In the genomic region with DNA sequence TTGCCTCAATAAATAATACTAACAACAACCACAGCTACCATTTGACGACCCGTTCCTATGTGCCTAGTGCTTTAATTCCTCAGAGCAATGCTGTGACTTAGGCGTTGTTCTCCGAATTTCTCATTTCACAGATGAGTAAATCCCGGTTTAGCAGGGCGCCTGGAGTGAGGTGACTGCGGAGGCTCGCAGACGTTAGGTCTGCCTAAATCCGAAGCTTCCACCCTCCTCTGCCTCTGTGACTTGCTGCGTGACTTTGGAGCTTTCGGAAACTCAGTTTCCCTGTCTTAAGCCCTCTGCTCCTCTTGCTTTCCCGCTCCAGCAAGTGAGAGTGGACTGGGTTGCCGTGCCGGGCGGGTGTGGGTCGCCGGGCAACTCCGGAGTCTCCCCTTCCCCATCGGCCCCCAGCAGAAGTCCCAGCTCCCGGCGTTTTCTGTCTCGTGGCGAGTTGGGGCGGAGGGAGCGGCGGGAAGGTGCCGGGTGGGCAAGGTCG, we compare ENCODE assay signal across 9 cellular contexts. TPM values are rescaled to one million over a fixed set of nuclear protein-coding genes. Genes with fewer than 3 reads are reported as not detected.
A peak's percentile ranks its signal among the peaks of the same experiment; 100 is the strongest.
DNase-seq lines count a peak whose midpoint lies in the region; ATAC-seq, FAIRE-seq and TF ChIP-seq lines count a peak whose summit lies in the region.
"Had no signal": no experiment of that assay in that cellular context is flagged by ENCODE, and none has a peak within 500 bp of the region (broad histone marks: within the 10 kb centered on the region; RNA-seq: fewer than 3 reads in every experiment).

No MANE protein-coding gene starts in this region.

- H2AFZ ChIP-seq in H1 (ENCODE audit: low read length) (peak overlapping the region; percentile 89; the same call in 1 of the 2 replicates), neural cell (ENCODE audit: low read depth, low read length) (no peak overlapping the region)

- peaks cover 0 to 10% (median 8%) of the 10 kb centered on the region in 4 experiments; a peak in 5 of 7 replicates for H3K4me1 ChIP-seq in H1 (replicated peaks in 1 of 4; ENCODE audit: control insufficient read depth in 3 of 4, insufficient read depth in 4 of 4, low read length in 3 of 4)

- no peak for ATAC-seq in stimulated activated naive CD8-positive, alpha-beta T cell treated with anti-CD3 and anti-CD28 coated beads, Interleukin-15, Interleukin-2, amounts not matched to agents 100 U/mL and 50 U/mL, for 24 hours
- no peak for ATAC-seq in HG03135 (IDR thresholded peaks at IDR 0.05; ENCODE audit: unreplicated experiment)

- no peaks in the 10 kb centered on the region for H3F3A ChIP-seq in neural cell (ENCODE audit: insufficient read depth, low read length, poor library complexity, severe bottlenecking)

- CTCF ChIA-PET in H1 (lab: Charles Lee; ENCODE audit: partially characterized antibody) = interaction anchor here (0.5 to 47.8 kb wide), 14 partner anchors 9 to 359 kb away, joined by 3 to 986 read pairs (median 5); no protein-coding TSS in a partner anchor

- peak overlapping the region; percentile 4; the same call in 1 of the 2 replicates for H2AK5ac ChIP-seq in H1 (ENCODE audit: low read depth, low read length)

- TF ChIP-seq RAD21 in H1 (IDR thresholded peaks at IDR 0.05 in 1 of 2, conservative IDR thresholded peaks at IDR 0.05 in 1 of 2; ENCODE audit: low read depth in 2 of 2, low read length in 2 of 2) (no peak), neural cell (conservative IDR thresholded peaks at IDR 0.05) (no peak)

- H3K18ac ChIP-seq in H1 (ENCODE audit: extremely low read depth, low read length) = no peak overlapping the region; the same call in 1 of the 2 replicates

- H3K27me3 Mint-ChIP-seq in stimulated activated naive CD8-positive, alpha-beta T cell treated with anti-CD3 and anti-CD28 coated beads, Interleukin-15, Interleukin-2, amounts not matched to agents 100 ng/mL and 50 ng/mL, for 24 hours = peaks cover 63% of the 10 kb centered on the region

- H3K79me2 ChIP-seq in H1 (ENCODE audit: control insufficient read depth in 1 of 2, insufficient read depth in 2 of 2, low read length in 2 of 2) (no peaks in the 10 kb centered on the region), neural cell (replicated peaks; ENCODE audit: insufficient read depth, low read length) (peaks cover 6% of the 10 kb centered on the region)

- H2BK5ac ChIP-seq in H1 (ENCODE audit: low read depth, low read length) = no peak overlapping the region; the same call in 1 of the 2 replicates

- H2BK15ac ChIP-seq in H1 (ENCODE audit: low read length) = peak overlapping the region; percentile 95; the same call in 1 of the 2 replicates

- H2BK20ac ChIP-seq in H1 (ENCODE audit: low read length) = peak overlapping the region; percentile 86; the same call in 1 of the 2 replicates

- H3K9ac ChIP-seq in H1 (replicated peaks in 1 of 4; ENCODE audit: extremely low read depth in 1 of 4, low read depth in 3 of 4, low read length in 3 of 4) (no peak overlapping the region), neural cell (ENCODE audit: low read length) (peak overlapping the region; percentile 50)

- H3K79me1 ChIP-seq in H1 (ENCODE audit: low read depth, low read length) = no peaks in the 10 kb centered on the region

- TF ChIP-seq CTCF in H1 (IDR thresholded peaks at IDR 0.05; ENCODE audit: control extremely low read depth in 1 of 3, insufficient read depth in 1 of 3, low read depth in 1 of 3, low read length in 3 of 3) (no peak), neural cell (IDR thresholded peaks at IDR 0.05; ENCODE audit: poor library complexity, severe bottlenecking) (no peak)

- no peaks in the 10 kb centered on the region for H3K9me3 ChIP-seq in H1 (ENCODE audit: insufficient read depth in 2 of 2, low read depth in 1 of 2, low read length in 1 of 2)
- no peaks in the 10 kb centered on the region for H3K9me3 ChIP-seq in neural cell (ENCODE audit: low read length)

- no peak for FAIRE-seq in H1 (lab: Jason Lieb, UNC)

- peak overlapping the region; percentile 5 for H2BK120ac ChIP-seq in H1 (replicated peaks; ENCODE audit: low read depth, low read length)

- H3K4me2 ChIP-seq in H1 (ENCODE audit: insufficient read depth in 1 of 2, low read depth in 2 of 2, low read length in 2 of 2) = peak overlapping the region; percentile 88 to 95
- no peak overlapping the region for H3K4me2 ChIP-seq in neural cell (ENCODE audit: low read length)

- peak overlapping the region; percentile 41 for H4K91ac ChIP-seq in H1 (replicated peaks; ENCODE audit: insufficient read length, low read length)

- peak overlapping the region; percentile 40; the same call in 1 of the 2 replicates for H2BK12ac ChIP-seq in H1 (ENCODE audit: low read depth, low read length)

- no peak overlapping the region for H3K27ac ChIP-seq in H1 (ENCODE audit: low read depth, low read length)
- H3K27ac ChIP-seq in neural cell (ENCODE audit: low read length) = no peak overlapping the region

- no peak overlapping the region for H4K5ac ChIP-seq in H1 (ENCODE audit: insufficient read length, low read depth, low read length)

- H3K27ac Mint-ChIP-seq in stimulated activated naive CD8-positive, alpha-beta T cell treated with anti-CD3 and anti-CD28 coated beads, Interleukin-15, Interleukin-2, amounts not matched to agents 100 ng/mL and 50 ng/mL, for 24 hours = no peak overlapping the region

- POLR2A ChIA-PET in H1 (lab: Charles Lee; ENCODE audit: partially characterized antibody) = interaction anchor here (0.6 to 2.4 kb wide), 10 partner anchors 11 to 432 kb away, joined by 3 to 17 read pairs (median 3); no protein-coding TSS in a partner anchor

- no peaks in the 10 kb centered on the region for H3K9me3 Mint-ChIP-seq in stimulated activated naive CD8-positive, alpha-beta T cell treated with anti-CD3 and anti-CD28 coated beads, Interleukin-15, Interleukin-2, amounts not matched to agents 100 ng/mL and 50 ng/mL, for 24 hours

- H3K4me3 ChIP-seq in H1 (ENCODE audit: extremely low read depth in 1 of 4, insufficient read depth in 2 of 4, low read depth in 3 of 4, low read length in 4 of 4) (peak overlapping the region; percentile 56 to 90 (median 76)), neural cell (ENCODE audit: low read length) (peak overlapping the region; percentile 84)

- no peak overlapping the region for H3K23ac ChIP-seq in H1 (ENCODE audit: insufficient read length)

- H3K14ac ChIP-seq in H1 (ENCODE audit: insufficient read length) = no peak overlapping the region

- TF ChIP-seq EP300 in H1 (IDR thresholded peaks at IDR 0.05; ENCODE audit: borderline replicate concordance in 1 of 2, low read depth in 2 of 2, low read length in 2 of 2) = no peak
- TF ChIP-seq EP300 in neural cell (conservative IDR thresholded peaks at IDR 0.05; ENCODE audit: poor library complexity, severe bottlenecking) = no peak

- peaks cover 18% of the 10 kb centered on the region for H3K23me2 ChIP-seq in H1 (ENCODE audit: low read depth, low read length)

- no peaks in the 10 kb centered on the region for H3K9me2 ChIP-seq in neural cell (ENCODE audit: insufficient read depth, low read length)

- no peaks in the 10 kb centered on the region for H3K36me3 ChIP-seq in H1 (ENCODE audit: control insufficient read depth in 2 of 4, insufficient read depth in 4 of 4, low read length in 3 of 4)
- no peaks in the 10 kb centered on the region for H3K36me3 ChIP-seq in neural cell (ENCODE audit: insufficient read depth, low read length)

- H3K4ac ChIP-seq in H1 (replicated peaks; ENCODE audit: insufficient read length, low read depth, low read length) = no peak overlapping the region

- H3K36me3 Mint-ChIP-seq in stimulated activated naive CD8-positive, alpha-beta T cell treated with anti-CD3 and anti-CD28 coated beads, Interleukin-15, Interleukin-2, amounts not matched to agents 100 ng/mL and 50 ng/mL, for 24 hours (ENCODE audit: low read depth) = no peaks in the 10 kb centered on the region

- H4K20me1 ChIP-seq in H1 (replicated peaks in 1 of 2; ENCODE audit: control insufficient read depth in 1 of 2, insufficient read depth in 2 of 2, low read length in 2 of 2) = peaks cover 0 to 14% of the 10 kb centered on the region in 2 experiments
- no peaks in the 10 kb centered on the region for H4K20me1 ChIP-seq in neural cell (ENCODE audit: insufficient read depth)

- peaks cover 14% of the 10 kb centered on the region for H3K4me1 Mint-ChIP-seq in stimulated activated naive CD8-positive, alpha-beta T cell treated with anti-CD3 and anti-CD28 coated beads, Interleukin-15, Interleukin-2, amounts not matched to agents 100 ng/mL and 50 ng/mL, for 24 hours (ENCODE audit: low read depth)

- no peak for TF ChIP-seq POLR2A in H1 (IDR thresholded peaks at IDR 0.05; ENCODE audit: control extremely low read depth in 1 of 2, low read depth in 2 of 2, low read length in 2 of 2)

- no peak overlapping the region for H3K56ac ChIP-seq in H1 (replicated peaks; ENCODE audit: insufficient read length, low read depth, low read length)

- no peak for DNase-seq in stimulated activated naive CD8-positive, alpha-beta T cell treated with anti-CD3 and anti-CD28 coated beads, Interleukin-15, Interleukin-2, amounts not matched to agents 100 U/mL and 50 U/mL, for 24 hours
- DNase-seq in H1 (ENCODE audit: low read depth in 1 of 2, low spot score in 2 of 2) (no peak), iPS-NIHi11 (ENCODE audit: low spot score) (no peak), OCI-M2 (lab: John Stamatoyannopoulos, UW; ENCODE audit: unreplicated experiment) (no peak), germinal center (ENCODE audit: low spot score) (no peak)

- H4K8ac ChIP-seq in H1 (ENCODE audit: extremely low read depth, insufficient read depth, low read length) = peak overlapping the region; percentile 62; the same call in 1 of the 2 replicates

- H3K4me3 Mint-ChIP-seq in stimulated activated naive CD8-positive, alpha-beta T cell treated with anti-CD3 and anti-CD28 coated beads, Interleukin-15, Interleukin-2, amounts not matched to agents 100 ng/mL and 50 ng/mL, for 24 hours = peak overlapping the region; percentile 23

- WGBS in H1 (ENCODE audit: extremely low coverage in 1 of 2, insufficient coverage in 1 of 2, insufficient read length in 1 of 2, insufficient replicate concordance in 2 of 2, low coverage in 1 of 2, low lambda C conversion rate in 2 of 2, missing lambda C conversion rate in 1 of 2), 2 experiments = 5% methylated on average over 13 of the region's 29 CpGs; no CpG with 5 or more reads in 1 of the 2 experiments

- H3K27me3 ChIP-seq in H1 (replicated peaks in 1 of 4; ENCODE audit: control insufficient read depth in 3 of 4, extremely low read depth in 1 of 4, insufficient read depth in 3 of 4, low read length in 3 of 4) (peaks cover 47 to 73% (median 62%) of the 10 kb centered on the region in 4 experiments), neural cell (ENCODE audit: insufficient read depth, low read depth, low read length) (peaks cover 18% of the 10 kb centered on the region)

RNA-seq across cellular contexts. Expression of a gene that starts 0.7 kb away (rescaled TPM):
- total RNA-seq in H1 (2021; fragmentation: NEBNext Ultra II Directional; extraction: Animal tissue kit (Norgen Biotek cat#: 25700)) = 0.50 and 0.54 TPM in 2 replicates
- polyA plus RNA-seq in H1 (2011; rRNA removed) (0.53 and 0.74 TPM in 2 replicates), neural cell (0.92 and 1.6 TPM in 2 replicates)
- 0.74 TPM for polyA plus RNA-seq in H1 (2011; cell fraction: cytosol; rRNA removed)
- polyA plus RNA-seq in H1 (2011; cell fraction: nucleus; rRNA removed) = 0.93 TPM
- 0.66 to 0.90 TPM (median 0.79 TPM) in 4 replicates for polyA plus RNA-seq in H1 (2012, experiment 1 of 2)
- 0.98 TPM for polyA plus RNA-seq in H1 (2012, experiment 2 of 2)
- 0.30 TPM for polyA plus RNA-seq in H1 (2013, experiment 1 of 2)
- 0.31 TPM for polyA plus RNA-seq in H1 (2013, experiment 2 of 2)
- 0.29 and 0.57 TPM in 2 replicates for polyA minus RNA-seq in H1 (2011; rRNA and poly(A)+ RNA removed)
- 1.2 TPM for polyA minus RNA-seq in H1 (2011; cell fraction: cytosol; rRNA and poly(A)+ RNA removed)
- polyA minus RNA-seq in H1 (2011; cell fraction: nucleus; rRNA and poly(A)+ RNA removed) = 0.50 TPM
- polyA minus RNA-seq in neural cell = 0.35 and 1.5 TPM in 2 replicates

RNA-seq across cellular contexts. Expression of a gene that starts 58.9 kb away (rescaled TPM):
- total RNA-seq in H1 (2021; fragmentation: NEBNext Ultra II Directional; extraction: Animal tissue kit (Norgen Biotek cat#: 25700)) = not detected in 2 replicates
- polyA plus RNA-seq in H1 (2011; rRNA removed) = 0.03 TPM in 1 of 2 replicates, not detected in the other
- 0.19 TPM for polyA plus RNA-seq in H1 (2011; cell fraction: cytosol; rRNA removed)
- polyA plus RNA-seq in H1 (2011; cell fraction: nucleus; rRNA removed) = 0.23 TPM
- 0.31 to 0.36 TPM in 2 of 4 replicates, not detected in the others for polyA plus RNA-seq in H1 (2012, experiment 1 of 2)
- not detected for polyA plus RNA-seq in H1 (2012, experiment 2 of 2)
- polyA plus RNA-seq in H1 (2013, experiment 1 of 2) = not detected
- polyA plus RNA-seq in H1 (2013, experiment 2 of 2) = not detected
- not detected in 2 replicates for polyA minus RNA-seq in H1 (2011; rRNA and poly(A)+ RNA removed)
- not detected for polyA minus RNA-seq in H1 (2011; cell fraction: cytosol; rRNA and poly(A)+ RNA removed)
- polyA minus RNA-seq in H1 (2011; cell fraction: nucleus; rRNA and poly(A)+ RNA removed) = not detected
- not detected in 2 replicates for polyA plus RNA-seq in neural cell
- not detected in 2 replicates for polyA minus RNA-seq in neural cell
- total RNA-seq: glomerular endothelial cell had no signal
